ENCODE assay signal across 10 cellular contexts in genomic region chr5:180289966-180290365, GRCh38. TPM values are rescaled to one million over a fixed set of nuclear protein-coding genes. Genes with fewer than 3 reads are reported as not detected.
DNase-seq lines count a peak whose midpoint lies in the region; ATAC-seq, FAIRE-seq and TF ChIP-seq lines count a peak whose summit lies in the region.
"Had no signal": no experiment of that assay in that cellular context is flagged by ENCODE, and none has a peak within 500 bp of the region (broad histone marks: within the 10 kb centered on the region; RNA-seq: fewer than 3 reads in every experiment).

No MANE protein-coding gene starts in this region.

- H3K79me2 ChIP-seq in astrocyte (ENCODE audit: insufficient read depth, low read length), result peaks cover 53% of the 10 kb centered on the region

- no peaks in the 10 kb centered on the region for H3K27me3 ChIP-seq in CD4-positive, alpha-beta memory T cell (ENCODE audit: insufficient read depth, low read length)
- no peaks in the 10 kb centered on the region for H3K27me3 ChIP-seq in HUES64 (ENCODE audit: insufficient read depth, low read length)
- no peaks in the 10 kb centered on the region for H3K27me3 ChIP-seq in astrocyte (ENCODE audit: insufficient read depth, low read length)
- no peaks in the 10 kb centered on the region for H3K27me3 ChIP-seq in suprapubic skin
- H3K27me3 ChIP-seq: sigmoid colon had no signal

- intact Hi-C loops in CD4-positive, alpha-beta memory T cell (cut with micrococcal nuclease), result loop anchor here (5.0 kb wide), 1 partner anchor 483 kb away; the partner anchor contains the start of gene MGAT4B

- no peak for TF ChIP-seq POLR2A in suprapubic skin (IDR thresholded peaks at IDR 0.05)

- CTCF ChIA-PET in CD4-positive, alpha-beta memory T cell (lab: Charles Lee; ENCODE audit: partially characterized antibody), result interaction anchor here (1.3 to 3.0 kb wide), 4 partner anchors 8 to 39 kb away, joined by 4 to 22 read pairs (median 10); no protein-coding TSS in a partner anchor

- H3K27me3 Mint-ChIP-seq in CD4-positive, alpha-beta memory T cell, result no peaks in the 10 kb centered on the region
- no peaks in the 10 kb centered on the region for H3K27me3 Mint-ChIP-seq in astrocyte (ENCODE audit: low read depth, unreplicated experiment)
- H3K27me3 Mint-ChIP-seq in natural killer cell treated with Interleukin-12 subunit alpha and Interleukin-12 subunit beta and Interleukin-15 and Interleukin-18, amount 100 ng/mL, for 72 hours, result no peaks in the 10 kb centered on the region

- peaks cover 34% of the 10 kb centered on the region for H3K4me1 ChIP-seq in CD4-positive, alpha-beta memory T cell (ENCODE audit: insufficient read depth, low read length)
- H3K4me1 ChIP-seq in HUES64 (ENCODE audit: insufficient read depth, low read length) (peaks cover 4% of the 10 kb centered on the region; the same call in 1 of the 2 replicates), astrocyte (ENCODE audit: insufficient read depth, low read length) (peaks cover 7% of the 10 kb centered on the region), suprapubic skin (peaks cover 27% of the 10 kb centered on the region)

- TF ChIP-seq CTCF in astrocyte (IDR thresholded peaks at IDR 0.05; ENCODE audit: insufficient read depth, low read depth, low read length), result no peak
- TF ChIP-seq CTCF in suprapubic skin (IDR thresholded peaks at IDR 0.05), result no peak

- H3K36me3 Mint-ChIP-seq in CD4-positive, alpha-beta memory T cell, result peaks cover 21 to 31% of the 10 kb centered on the region in 2 donors
- peaks cover 12% of the 10 kb centered on the region for H3K36me3 Mint-ChIP-seq in astrocyte (ENCODE audit: low read depth, unreplicated experiment)
- H3K36me3 Mint-ChIP-seq in natural killer cell treated with Interleukin-12 subunit alpha and Interleukin-12 subunit beta and Interleukin-15 and Interleukin-18, amount 100 ng/mL, for 72 hours, result peaks cover 5% of the 10 kb centered on the region

- no peaks in the 10 kb centered on the region for H3K9me3 ChIP-seq in CD4-positive, alpha-beta memory T cell (ENCODE audit: control insufficient read depth in 1 of 2, low read length in 2 of 2)
- H3K9me3 ChIP-seq in HUES64 (ENCODE audit: insufficient read depth, low read depth, low read length), result no peaks in the 10 kb centered on the region
- no peaks in the 10 kb centered on the region for H3K9me3 ChIP-seq in astrocyte (ENCODE audit: insufficient read depth, low read depth, low read length)
- H3K9me3 ChIP-seq in suprapubic skin, result no peaks in the 10 kb centered on the region
- H3K9me3 ChIP-seq: sigmoid colon had no signal

- no peak for ATAC-seq in natural killer cell treated with Interleukin-12 subunit alpha and Interleukin-12 subunit beta and Interleukin-15 and Interleukin-18, amount 100 ng/mL, for 72 hours

- no peak overlapping the region for H3K4me3 ChIP-seq in CD4-positive, alpha-beta memory T cell (ENCODE audit: low read length in 2 of 2)
- H3K4me3 ChIP-seq in HUES64 (ENCODE audit: low read length) (peak overlapping the region; percentile 79; the same call in 1 of the 2 replicates), astrocyte (ENCODE audit: insufficient read depth, low read depth, low read length) (no peak overlapping the region), suprapubic skin (no peak overlapping the region)

- H4K20me1 ChIP-seq in astrocyte (ENCODE audit: insufficient read depth, low read length), result peaks cover 42% of the 10 kb centered on the region

- H3K9me3 Mint-ChIP-seq in CD4-positive, alpha-beta memory T cell, result no peaks in the 10 kb centered on the region
- no peaks in the 10 kb centered on the region for H3K9me3 Mint-ChIP-seq in astrocyte (ENCODE audit: unreplicated experiment)
- H3K9me3 Mint-ChIP-seq in natural killer cell treated with Interleukin-12 subunit alpha and Interleukin-12 subunit beta and Interleukin-15 and Interleukin-18, amount 100 ng/mL, for 72 hours, result no peaks in the 10 kb centered on the region

- peak overlapping the region; percentile 96 for H3K4me2 ChIP-seq in astrocyte (ENCODE audit: low read length)

- FAIRE-seq in astrocyte (lab: Jason Lieb, UNC), result no peak

- WGBS in HUES64, result 95% methylated on average over 5 of the region's 5 CpGs
- WGBS in suprapubic skin, result 86% methylated on average over 5 of the region's 5 CpGs

- peaks cover 36 to 70% (median 47%) of the 10 kb centered on the region in 4 donors for H3K4me1 Mint-ChIP-seq in CD4-positive, alpha-beta memory T cell
- H3K4me1 Mint-ChIP-seq in astrocyte (ENCODE audit: low read depth, unreplicated experiment), result peaks cover 8% of the 10 kb centered on the region
- H3K4me1 Mint-ChIP-seq in natural killer cell treated with Interleukin-12 subunit alpha and Interleukin-12 subunit beta and Interleukin-15 and Interleukin-18, amount 100 ng/mL, for 72 hours (ENCODE audit: low read depth in 2 of 2), result peaks cover 27 to 40% of the 10 kb centered on the region in 2 donors

- no peak overlapping the region for H3K27ac ChIP-seq in CD4-positive, alpha-beta memory T cell (ENCODE audit: low read depth, low read length)
- no peak overlapping the region for H3K27ac ChIP-seq in HUES64 (ENCODE audit: low read depth, low read length)
- no peak overlapping the region for H3K27ac ChIP-seq in astrocyte (ENCODE audit: low read depth, low read length)
- H3K27ac ChIP-seq in suprapubic skin, result no peak overlapping the region
- H3K27ac ChIP-seq: sigmoid colon had no signal

- H2AFZ ChIP-seq in astrocyte (ENCODE audit: low read depth, low read length), result no peak overlapping the region

- TF ChIP-seq EP300 in suprapubic skin (IDR thresholded peaks at IDR 0.05), result no peak

- no peaks in the 10 kb centered on the region for H3K36me3 ChIP-seq in CD4-positive, alpha-beta memory T cell (ENCODE audit: insufficient read depth, low read length)
- H3K36me3 ChIP-seq in HUES64 (ENCODE audit: insufficient read depth, low read length) (peaks cover 13% of the 10 kb centered on the region), astrocyte (ENCODE audit: insufficient read depth, low read length) (no peaks in the 10 kb centered on the region), suprapubic skin (peaks cover 4% of the 10 kb centered on the region)
- H3K36me3 ChIP-seq: sigmoid colon had no signal

- H3K9ac ChIP-seq in HUES64 (ENCODE audit: low read depth, low read length) (no peak overlapping the region), astrocyte (ENCODE audit: low read length) (no peak overlapping the region)

- peak overlapping the region in 5 of 7 donors; percentile 35 to 94 (median 78) for H3K27ac Mint-ChIP-seq in CD4-positive, alpha-beta memory T cell
- H3K27ac Mint-ChIP-seq in astrocyte (ENCODE audit: unreplicated experiment), result no peak overlapping the region
- peak overlapping the region; percentile 78 to 84 for H3K27ac Mint-ChIP-seq in natural killer cell treated with Interleukin-12 subunit alpha and Interleukin-12 subunit beta and Interleukin-15 and Interleukin-18, amount 100 ng/mL, for 72 hours

- POLR2A ChIA-PET in CD4-positive, alpha-beta memory T cell (lab: Charles Lee; ENCODE audit: partially characterized antibody), result interaction anchor here (0.7 kb wide), 2 partner anchors 39 to 683 kb away, joined by 3 read pairs; no protein-coding TSS in a partner anchor

- peak overlapping the region in 6 of 8 donors; percentile 21 to 90 (median 88) for H3K4me3 Mint-ChIP-seq in CD4-positive, alpha-beta memory T cell
- peak overlapping the region; percentile 88 for H3K4me3 Mint-ChIP-seq in astrocyte (ENCODE audit: unreplicated experiment)
- H3K4me3 Mint-ChIP-seq in natural killer cell treated with Interleukin-12 subunit alpha and Interleukin-12 subunit beta and Interleukin-15 and Interleukin-18, amount 100 ng/mL, for 72 hours, result peak overlapping the region; percentile 96

- DNase-seq in CD4-positive, alpha-beta memory T cell, result no peak
- DNase-seq in astrocyte (ENCODE audit: low read depth) (no peak), suprapubic skin (ENCODE audit: low spot score in 2 of 2) (no peak), COR-L47 (lab: John Stamatoyannopoulos, UW) (no peak), DMS153 (lab: John Stamatoyannopoulos, UW) (no peak)
- no peak for DNase-seq in natural killer cell treated with Interleukin-12 subunit alpha and Interleukin-12 subunit beta and Interleukin-15 and Interleukin-18, amount 100 ng/mL, for 72 hours (ENCODE audit: low spot score)
- DNase-seq: activated CD4-positive, alpha-beta T cell treated with anti-CD3 and anti-CD28 coated beads for 4 hours; NCI-H1930; sigmoid colon had no signal

RNA-seq across cellular contexts. Expression of gene MAPK9, which starts 1.9 kb away (rescaled TPM):
- 10 to 100 TPM; 39.1 TPM for total RNA-seq in CD4-positive, alpha-beta memory T cell
- polyA plus RNA-seq in CD4-positive, alpha-beta memory T cell, result 10 to 100 TPM; 21.8 to 31.1 TPM
- 23.5 TPM for polyA plus RNA-seq in HUES64 (2013, experiment 1 of 2)
- 23.6 TPM for polyA plus RNA-seq in HUES64 (2013, experiment 2 of 2)
- total RNA-seq in astrocyte, result 31.6 and 34.0 TPM in 2 replicates
- 10 to 100 TPM; 41.2 to 47.0 TPM for total RNA-seq in natural killer cell treated with Interleukin-12 subunit alpha and Interleukin-12 subunit beta and Interleukin-15 and Interleukin-18, amount 100 ng/mL, for 72 hours
- total RNA-seq in suprapubic skin, result 10 to 100 TPM; 17.6 to 21.8 (median 19.5) TPM
